Comparison of ENCODE assay signal across 9 cellular contexts in genomic region chr3:13891492-13892073, GRCh38. TPM values are rescaled to one million over a fixed set of nuclear protein-coding genes. Genes with fewer than 3 reads are reported as not detected.
DNase-seq lines count a peak whose midpoint lies in the region; ATAC-seq and TF ChIP-seq lines count a peak whose summit lies in the region.
"Had no signal": no experiment of that assay in that cellular context is flagged by ENCODE, and none has a peak within 500 bp of the region (broad histone marks: within the 10 kb centered on the region; RNA-seq: fewer than 3 reads in every experiment).

No MANE protein-coding gene starts in this region.

- no peak for ATAC-seq in GM19463 (IDR thresholded peaks at IDR 0.05; ENCODE audit: unreplicated experiment)

- TF ChIP-seq POLR2A in breast epithelium (IDR thresholded peaks at IDR 0.05) (no peak), thyroid gland (IDR thresholded peaks at IDR 0.05) (no peak)

- H3K27me3 Mint-ChIP-seq in MCF 10A (ENCODE audit: insufficient read depth, unreplicated experiment), result no peaks in the 10 kb centered on the region
- peaks cover 14% of the 10 kb centered on the region for H3K27me3 Mint-ChIP-seq in chondrocyte (ENCODE audit: low read depth)

- peaks cover 9% of the 10 kb centered on the region for H3K4me1 Mint-ChIP-seq in MCF 10A (ENCODE audit: insufficient read depth, unreplicated experiment)
- peaks cover 16% of the 10 kb centered on the region for H3K4me1 Mint-ChIP-seq in chondrocyte (ENCODE audit: low read depth)

- peak; percentile 29 for DNase-seq in MCF 10A (ENCODE audit: unreplicated experiment)
- DNase-seq in breast epithelium (ENCODE audit: low spot score in 2 of 2), result no peak
- DNase-seq in NCI-H2029 (lab: John Stamatoyannopoulos, UW), result peak; percentile 26
- DNase-seq in choroid plexus epithelial cell (ENCODE audit: low read depth), result peak; percentile 14
- peak; percentile 57 to 63 for DNase-seq in thyroid gland
- no peak for DNase-seq in chondrocyte (ENCODE audit: low spot score)
- DNase-seq in NCI-H69 (lab: John Stamatoyannopoulos, UW), result no peak

- CTCF ChIA-PET in MCF 10A (lab: Yijun Ruan, JAX), result interaction anchor here (0.6 to 14.2 kb wide), 5 partner anchors 11 to 1286 kb away, joined by 3 to 597 read pairs (median 4); partner anchors contain the start of gene WNT7A

- H3K27ac Mint-ChIP-seq in MCF 10A (ENCODE audit: low read depth, unreplicated experiment) (no peak overlapping the region), chondrocyte (ENCODE audit: unreplicated experiment) (no peak overlapping the region)

- no peak overlapping the region for H3K4me3 ChIP-seq in breast epithelium
- no peak overlapping the region for H3K4me3 ChIP-seq in choroid plexus epithelial cell (ENCODE audit: low read depth, low read length)
- H3K4me3 ChIP-seq in thyroid gland (replicated peaks in 1 of 3), result no peak overlapping the region

- intact Hi-C loops in MCF 10A (cut with micrococcal nuclease) (loop anchor here (10.0 kb wide), 1 partner anchor 653 kb away; the partner anchor contains the start of gene GRIP2), breast epithelium (cut with DNase I; ENCODE audit: low total_unique reads) (loop anchor here (10.0 kb wide), 1 partner anchor 233 kb away; the partner anchor contains the start of genes CHCHD4 and TMEM43), thyroid gland (cut with DNase I) (loop anchor here (10.0 kb wide), 1 partner anchor 1033 kb away; no protein-coding TSS in a partner anchor)

- H3K4me1 ChIP-seq in breast epithelium, result peaks cover 5 to 6% of the 10 kb centered on the region in 2 donors
- peaks cover 9 to 10% of the 10 kb centered on the region in 2 donors for H3K4me1 ChIP-seq in thyroid gland

- no peaks in the 10 kb centered on the region for H3K27me3 ChIP-seq in breast epithelium
- H3K27me3 ChIP-seq in thyroid gland, result no peaks in the 10 kb centered on the region

- no peaks in the 10 kb centered on the region for H3K9me3 Mint-ChIP-seq in MCF 10A (ENCODE audit: unreplicated experiment)
- no peaks in the 10 kb centered on the region for H3K9me3 Mint-ChIP-seq in chondrocyte (ENCODE audit: low read depth)

- WGBS in thyroid gland, 2 donors, result 40 to 59% methylated on average over 5 of the region's 5 CpGs

- no peak for TF ChIP-seq CTCF in MCF 10A (IDR thresholded peaks at IDR 0.05; ENCODE audit: unreplicated experiment)
- TF ChIP-seq CTCF in breast epithelium (IDR thresholded peaks at IDR 0.05), result no peak
- no peak for TF ChIP-seq CTCF in choroid plexus epithelial cell (conservative IDR thresholded peaks at IDR 0.05; ENCODE audit: low read depth, low read length)
- no peak for TF ChIP-seq CTCF in thyroid gland (IDR thresholded peaks at IDR 0.05)
- TF ChIP-seq CTCF in chondrocyte (IDR thresholded peaks at IDR 0.05), result no peak

- H3K4me3 Mint-ChIP-seq in MCF 10A (ENCODE audit: unreplicated experiment) (no peak overlapping the region), chondrocyte (ENCODE audit: unreplicated experiment) (no peak overlapping the region)

- H3K36me3 ChIP-seq in breast epithelium, result no peaks in the 10 kb centered on the region
- no peaks in the 10 kb centered on the region for H3K36me3 ChIP-seq in thyroid gland
- H3K36me3 ChIP-seq: neutrophil had no signal

- H3K9me3 ChIP-seq in breast epithelium, result no peaks in the 10 kb centered on the region
- no peaks in the 10 kb centered on the region for H3K9me3 ChIP-seq in thyroid gland
- H3K9me3 ChIP-seq: neutrophil had no signal

- BruUV-seq in MCF 10A (replicated peaks; lab: Mats Ljungman, UMichigan), result no TSS peak

- H3K27ac ChIP-seq in breast epithelium, result no peak overlapping the region
- no peak overlapping the region for H3K27ac ChIP-seq in thyroid gland
- H3K27ac ChIP-seq: neutrophil had no signal

- POLR2A ChIA-PET in MCF 10A (lab: Yijun Ruan, JAX), result interaction anchor here (0.6 to 2.1 kb wide), 6 partner anchors 232 to 924 kb away, joined by 3 to 9 read pairs (median 4); partner anchors contain the start of genes LSM3 and XPC

- H3K36me3 Mint-ChIP-seq in MCF 10A (ENCODE audit: insufficient read depth, unreplicated experiment) (peaks cover 7% of the 10 kb centered on the region), chondrocyte (ENCODE audit: low read depth) (no peaks in the 10 kb centered on the region)

RNA-seq across cellular contexts. Expression of gene WNT7A, which starts 11.7 kb away (rescaled TPM):
- 0.47 and 0.61 TPM in 2 replicates for total RNA-seq in MCF 10A (2022)
- total RNA-seq in breast epithelium, result not detected
- not detected for total RNA-seq in thyroid gland
- not detected in 3 replicates for total RNA-seq in chondrocyte

Comparison
In these comparisons a context has a peak if more than half of its experiments do, and no peak if none do; other contexts are left out.
1. DNase-seq: peak in MCF 10A (single experiment), NCI-H2029 (single experiment), choroid plexus epithelial cell (single experiment) and thyroid gland (2 of 2); none in breast epithelium (0 of 2), chondrocyte (single experiment) and NCI-H69 (single experiment).